In genomic region chr17:44069974-44070454, GRCh38 we compare ENCODE assay signal across 5 cellular contexts. TPM values are rescaled to one million over a fixed set of nuclear protein-coding genes. Genes with fewer than 3 reads are reported as not detected.
DNase-seq lines count a peak whose midpoint lies in the region; ATAC-seq and TF ChIP-seq lines count a peak whose summit lies in the region.

No MANE protein-coding gene starts in this region.

- DNase-seq in HCEC 1CT: peak; percentile 26
- DNase-seq in aorta: no peak
- DNase-seq in G401 (ENCODE audit: low spot score): no peak

- no peak for TF ChIP-seq CTCF in SU-DHL-6 (IDR thresholded peaks at IDR 0.05; ENCODE audit: insufficient read depth, low read length, poor library complexity, severe bottlenecking)

- intact Hi-C loops in aorta (cut with DNase I): loop anchor here (2.0 to 5.0 kb wide), 3 partner anchors 37 to 97 kb away; no protein-coding TSS in a partner anchor

- H3K36me3 ChIP-seq in SU-DHL-6 (ENCODE audit: low read length) (no peaks in the 10 kb centered on the region), iPS-15b (ENCODE audit: control insufficient read depth, insufficient read depth, low read length) (peaks cover 7% of the 10 kb centered on the region), aorta (ENCODE audit: control insufficient read depth in 1 of 2, insufficient read depth in 2 of 2, low read length in 1 of 2) (no peaks in the 10 kb centered on the region)

- H3K4me3 ChIP-seq in SU-DHL-6 (ENCODE audit: insufficient read depth, low read length, poor library complexity, severe bottlenecking) (peak overlapping the region; percentile 74), iPS-15b (ENCODE audit: low read depth, low read length) (peak overlapping the region; percentile 66), aorta (ENCODE audit: low read length in 2 of 2) (peak overlapping the region in 1 of 2 donors; percentile 38)

- H3K27me3 ChIP-seq in SU-DHL-6 (ENCODE audit: low read length) (no peaks in the 10 kb centered on the region), iPS-15b (ENCODE audit: control insufficient read depth, insufficient read depth, low read length) (no peaks in the 10 kb centered on the region), aorta (ENCODE audit: control insufficient read depth in 1 of 2, insufficient read depth in 2 of 2, low read length in 1 of 2) (no peaks in the 10 kb centered on the region)

- 13 to 15% methylated on average over 7 of the region's 7 CpGs for WGBS in aorta, 2 donors

- ATAC-seq in aorta (ENCODE audit: low FRiP score): no peak

- H3K79me2 ChIP-seq in SU-DHL-6 (ENCODE audit: insufficient read depth, low read length): peaks cover 30% of the 10 kb centered on the region

- H3F3A ChIP-seq in SU-DHL-6 (ENCODE audit: insufficient read depth): peaks cover 20% of the 10 kb centered on the region

- H3K9me3 ChIP-seq in SU-DHL-6 (ENCODE audit: insufficient read depth, low read length) (no peaks in the 10 kb centered on the region), iPS-15b (ENCODE audit: control insufficient read depth, insufficient read depth, low read length) (no peaks in the 10 kb centered on the region), aorta (ENCODE audit: control insufficient read depth, low read length) (no peaks in the 10 kb centered on the region)

- peak overlapping the region; percentile 63 for H3K27ac ChIP-seq in SU-DHL-6 (ENCODE audit: low read depth, low read length)
- peak overlapping the region in 1 of 2 donors; percentile 9 for H3K27ac ChIP-seq in aorta (ENCODE audit: low read depth in 1 of 2, low read length in 2 of 2)

- no peaks in the 10 kb centered on the region for H3K9me2 ChIP-seq in SU-DHL-6 (replicated peaks; ENCODE audit: insufficient read depth, low read length)

- no peaks in the 10 kb centered on the region for H4K20me1 ChIP-seq in SU-DHL-6 (ENCODE audit: low read depth, low read length)

- no peaks in the 10 kb centered on the region for H3K4me1 ChIP-seq in iPS-15b (ENCODE audit: control insufficient read depth, insufficient read depth, low read length)
- no peaks in the 10 kb centered on the region for H3K4me1 ChIP-seq in aorta (ENCODE audit: control insufficient read depth in 1 of 2, insufficient read depth in 2 of 2, low read length in 2 of 2)

- in situ Hi-C loops in G401 (cut with HindIII; ENCODE audit: low sequenced_read_pairs): no loop called here

- peak overlapping the region; percentile 81 for H3K9ac ChIP-seq in SU-DHL-6 (ENCODE audit: low read length)
- H3K9ac ChIP-seq in iPS-15b (ENCODE audit: low read depth, low read length): peak overlapping the region; percentile 1

- H2AFZ ChIP-seq in SU-DHL-6 (ENCODE audit: low read depth, low read length, severe bottlenecking): peak overlapping the region; percentile 89

- H3K4me2 ChIP-seq in SU-DHL-6 (ENCODE audit: low read depth, low read length, poor library complexity, severe bottlenecking): peak overlapping the region; percentile 95

RNA-seq across cellular contexts. Expression of gene G6PC3, which starts 0.5 kb away (rescaled TPM):
- 10 to 100 TPM; 30.3 to 32.5 TPM for total RNA-seq in aorta
- polyA plus RNA-seq in aorta: 10 to 100 TPM; 22.7 to 40.0 TPM
- 18.6 and 23.2 TPM in 2 replicates for total RNA-seq in G401 (2014; rRNA removed; shearing (Covaris generic))

RNA-seq across cellular contexts. Expression of gene LSM12, which starts 3.5 kb away (rescaled TPM):
- 10 to 100 TPM; 36.9 to 43.4 TPM for total RNA-seq in aorta
- 10 to 100 TPM; 19.0 to 19.8 TPM for polyA plus RNA-seq in aorta
- 93.5 and 116 TPM in 2 replicates for total RNA-seq in G401 (2014; rRNA removed; shearing (Covaris generic))

RNA-seq across cellular contexts. Expression of gene HDAC5, which starts 53.4 kb away (rescaled TPM):
- 10 to 100 TPM; 69.7 to 82.6 TPM for total RNA-seq in aorta
- 10 to 100 TPM; 28.9 to 83.4 TPM for polyA plus RNA-seq in aorta
- 65.5 and 70.6 TPM in 2 replicates for total RNA-seq in G401 (2014; rRNA removed; shearing (Covaris generic))

RNA-seq across cellular contexts. Expression of gene TMEM101, which starts 55.3 kb away (rescaled TPM):
- total RNA-seq in aorta: 10 to 100 TPM; 15.2 to 16.7 TPM
- polyA plus RNA-seq in aorta: 10 to 100 TPM; 21.5 to 25.0 TPM
- 53.3 and 63.2 TPM in 2 replicates for total RNA-seq in G401 (2014; rRNA removed; shearing (Covaris generic))
